In the genomic region with DNA sequence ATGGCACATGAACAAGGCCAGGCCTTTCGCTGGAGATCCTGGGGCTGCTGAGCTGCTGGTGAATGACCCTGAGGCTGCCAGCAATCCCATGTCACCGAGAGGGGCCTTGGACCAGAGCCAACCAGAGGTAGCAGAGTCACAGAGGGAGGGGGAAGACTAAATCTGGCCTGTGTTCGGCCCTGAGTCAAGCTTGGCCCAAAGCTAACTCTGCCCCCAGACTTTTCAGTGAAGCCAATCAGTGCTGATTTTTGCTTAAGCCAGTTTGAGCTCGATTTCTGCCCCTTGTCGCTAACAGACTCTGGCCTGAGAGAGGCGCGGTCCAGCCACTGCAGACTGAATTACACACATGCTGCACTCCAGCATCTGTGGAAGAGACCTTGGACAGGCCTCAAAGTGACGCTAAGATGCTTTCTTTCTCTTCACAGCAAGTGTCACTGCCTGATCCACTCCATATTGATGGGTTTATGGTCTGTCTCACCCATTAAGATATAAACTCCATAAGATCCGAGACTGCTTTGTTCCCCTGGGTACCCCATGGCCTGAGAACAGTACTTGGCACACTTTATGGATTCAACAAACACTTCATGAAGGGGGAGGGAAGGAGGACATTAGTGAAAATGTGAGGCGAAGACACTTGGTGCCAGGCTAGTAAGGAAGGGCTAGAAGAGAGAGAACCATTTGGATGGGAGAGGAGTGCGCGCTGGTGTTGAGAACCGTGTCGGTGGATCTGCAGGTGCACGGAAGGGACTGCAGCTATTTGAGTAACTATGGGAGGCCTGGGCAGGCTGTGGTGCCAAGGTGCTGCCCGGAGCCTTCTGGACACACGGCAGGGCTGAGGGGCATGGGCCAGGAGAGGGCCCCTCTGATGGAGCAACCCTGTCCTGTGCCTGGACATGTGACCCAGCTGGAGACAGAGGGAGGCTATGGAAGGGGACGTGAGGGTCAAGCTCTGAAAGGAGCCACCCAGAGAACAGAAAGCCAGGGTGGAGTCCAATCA, we compare ENCODE assay signal across 1 cellular context.
A peak's percentile ranks its signal among the peaks of the same experiment; 100 is the strongest.
TF ChIP-seq lines count a peak whose summit lies in the region.

No MANE protein-coding gene starts in this region.

TF ChIP-seq in HepG2, 621 proteins besides CTCF, POLR2A, EP300 and RAD21 (continued from another document):
- TF ChIP-seq, protein P1, sequence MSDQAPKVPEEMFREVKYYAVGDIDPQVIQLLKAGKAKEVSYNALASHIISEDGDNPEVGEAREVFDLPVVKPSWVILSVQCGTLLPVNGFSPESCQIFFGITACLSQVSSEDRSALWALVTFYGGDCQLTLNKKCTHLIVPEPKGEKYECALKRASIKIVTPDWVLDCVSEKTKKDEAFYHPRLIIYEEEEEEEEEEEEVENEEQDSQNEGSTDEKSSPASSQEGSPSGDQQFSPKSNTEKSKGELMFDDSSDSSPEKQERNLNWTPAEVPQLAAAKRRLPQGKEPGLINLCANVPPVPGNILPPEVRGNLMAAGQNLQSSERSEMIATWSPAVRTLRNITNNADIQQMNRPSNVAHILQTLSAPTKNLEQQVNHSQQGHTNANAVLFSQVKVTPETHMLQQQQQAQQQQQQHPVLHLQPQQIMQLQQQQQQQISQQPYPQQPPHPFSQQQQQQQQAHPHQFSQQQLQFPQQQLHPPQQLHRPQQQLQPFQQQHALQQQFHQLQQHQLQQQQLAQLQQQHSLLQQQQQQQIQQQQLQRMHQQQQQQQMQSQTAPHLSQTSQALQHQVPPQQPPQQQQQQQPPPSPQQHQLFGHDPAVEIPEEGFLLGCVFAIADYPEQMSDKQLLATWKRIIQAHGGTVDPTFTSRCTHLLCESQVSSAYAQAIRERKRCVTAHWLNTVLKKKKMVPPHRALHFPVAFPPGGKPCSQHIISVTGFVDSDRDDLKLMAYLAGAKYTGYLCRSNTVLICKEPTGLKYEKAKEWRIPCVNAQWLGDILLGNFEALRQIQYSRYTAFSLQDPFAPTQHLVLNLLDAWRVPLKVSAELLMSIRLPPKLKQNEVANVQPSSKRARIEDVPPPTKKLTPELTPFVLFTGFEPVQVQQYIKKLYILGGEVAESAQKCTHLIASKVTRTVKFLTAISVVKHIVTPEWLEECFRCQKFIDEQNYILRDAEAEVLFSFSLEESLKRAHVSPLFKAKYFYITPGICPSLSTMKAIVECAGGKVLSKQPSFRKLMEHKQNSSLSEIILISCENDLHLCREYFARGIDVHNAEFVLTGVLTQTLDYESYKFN (CRISPR knock-in tag; conservative IDR thresholded peaks at IDR 0.05) = no peak; the same call in 1 of the 2 replicates
- TF ChIP-seq, protein P2, sequence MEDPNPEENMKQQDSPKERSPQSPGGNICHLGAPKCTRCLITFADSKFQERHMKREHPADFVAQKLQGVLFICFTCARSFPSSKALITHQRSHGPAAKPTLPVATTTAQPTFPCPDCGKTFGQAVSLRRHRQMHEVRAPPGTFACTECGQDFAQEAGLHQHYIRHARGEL (CRISPR knock-in tag; IDR thresholded peaks at IDR 0.05) = no peak
- no peak for TF ChIP-seq ZNF816 (CRISPR knock-in tag; IDR thresholded peaks at IDR 0.05; ENCODE audit: borderline replicate concordance)
- no peak for TF ChIP-seq ZNF235 (CRISPR knock-in tag; IDR thresholded peaks at IDR 0.05; ENCODE audit: borderline replicate concordance)
- peak; percentile 9; the same call in 1 of the 2 replicates for TF ChIP-seq AKAP8 (CRISPR knock-in tag; IDR thresholded peaks at IDR 0.05)
- TF ChIP-seq ZNF230 (CRISPR knock-in tag; IDR thresholded peaks at IDR 0.05) = no peak
- TF ChIP-seq ZNF557 (CRISPR knock-in tag; IDR thresholded peaks at IDR 0.05) = no peak
- no peak for TF ChIP-seq ZNF468 (CRISPR knock-in tag; IDR thresholded peaks at IDR 0.05)
- TF ChIP-seq, protein P3, sequence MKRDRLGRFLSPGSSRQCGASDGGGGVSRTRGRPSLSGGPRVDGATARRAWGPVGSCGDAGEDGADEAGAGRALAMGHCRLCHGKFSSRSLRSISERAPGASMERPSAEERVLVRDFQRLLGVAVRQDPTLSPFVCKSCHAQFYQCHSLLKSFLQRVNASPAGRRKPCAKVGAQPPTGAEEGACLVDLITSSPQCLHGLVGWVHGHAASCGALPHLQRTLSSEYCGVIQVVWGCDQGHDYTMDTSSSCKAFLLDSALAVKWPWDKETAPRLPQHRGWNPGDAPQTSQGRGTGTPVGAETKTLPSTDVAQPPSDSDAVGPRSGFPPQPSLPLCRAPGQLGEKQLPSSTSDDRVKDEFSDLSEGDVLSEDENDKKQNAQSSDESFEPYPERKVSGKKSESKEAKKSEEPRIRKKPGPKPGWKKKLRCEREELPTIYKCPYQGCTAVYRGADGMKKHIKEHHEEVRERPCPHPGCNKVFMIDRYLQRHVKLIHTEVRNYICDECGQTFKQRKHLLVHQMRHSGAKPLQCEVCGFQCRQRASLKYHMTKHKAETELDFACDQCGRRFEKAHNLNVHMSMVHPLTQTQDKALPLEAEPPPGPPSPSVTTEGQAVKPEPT (CRISPR knock-in tag; IDR thresholded peaks at IDR 0.05; ENCODE audit: low read depth) = no peak
- no peak for TF ChIP-seq SNAI1 (CRISPR knock-in tag; IDR thresholded peaks at IDR 0.05; ENCODE audit: borderline replicate concordance)
- no peak for TF ChIP-seq FOXA3 (CRISPR knock-in tag; IDR thresholded peaks at IDR 0.05)
- TF ChIP-seq HNRNPK (IDR thresholded peaks at IDR 0.05; ENCODE audit: low read depth, low read length, poor library complexity, severe bottlenecking) = no peak
- TF ChIP-seq NFE2 (CRISPR knock-in tag; IDR thresholded peaks at IDR 0.05) = no peak
- TF ChIP-seq, protein P4, sequence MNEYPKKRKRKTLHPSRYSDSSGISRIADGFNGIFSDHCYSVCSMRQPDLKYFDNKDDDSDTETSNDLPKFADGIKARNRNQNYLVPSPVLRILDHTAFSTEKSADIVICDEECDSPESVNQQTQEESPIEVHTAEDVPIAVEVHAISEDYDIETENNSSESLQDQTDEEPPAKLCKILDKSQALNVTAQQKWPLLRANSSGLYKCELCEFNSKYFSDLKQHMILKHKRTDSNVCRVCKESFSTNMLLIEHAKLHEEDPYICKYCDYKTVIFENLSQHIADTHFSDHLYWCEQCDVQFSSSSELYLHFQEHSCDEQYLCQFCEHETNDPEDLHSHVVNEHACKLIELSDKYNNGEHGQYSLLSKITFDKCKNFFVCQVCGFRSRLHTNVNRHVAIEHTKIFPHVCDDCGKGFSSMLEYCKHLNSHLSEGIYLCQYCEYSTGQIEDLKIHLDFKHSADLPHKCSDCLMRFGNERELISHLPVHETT (CRISPR knock-in tag; conservative IDR thresholded peaks at IDR 0.05) = no peak
- TF ChIP-seq GATAD2A (CRISPR knock-in tag; IDR thresholded peaks at IDR 0.05) = peak; percentile 42
- TF ChIP-seq, protein P5, sequence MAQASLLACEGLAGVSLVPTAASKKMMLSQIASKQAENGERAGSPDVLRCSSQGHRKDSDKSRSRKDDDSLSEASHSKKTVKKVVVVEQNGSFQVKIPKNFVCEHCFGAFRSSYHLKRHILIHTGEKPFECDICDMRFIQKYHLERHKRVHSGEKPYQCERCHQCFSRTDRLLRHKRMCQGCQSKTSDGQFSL (CRISPR knock-in tag; IDR thresholded peaks at IDR 0.05) = no peak
- no peak for TF ChIP-seq SIN3A (IDR thresholded peaks at IDR 0.05; ENCODE audit: borderline replicate concordance, low read depth, low read length)
- peak; percentile 17; the same call in 1 of the 2 replicates for TF ChIP-seq ZNF331 (CRISPR knock-in tag; IDR thresholded peaks at IDR 0.05)
- TF ChIP-seq PAWR (CRISPR knock-in tag; IDR thresholded peaks at IDR 0.05; ENCODE audit: borderline replicate concordance) = no peak
- TF ChIP-seq, protein P6, sequence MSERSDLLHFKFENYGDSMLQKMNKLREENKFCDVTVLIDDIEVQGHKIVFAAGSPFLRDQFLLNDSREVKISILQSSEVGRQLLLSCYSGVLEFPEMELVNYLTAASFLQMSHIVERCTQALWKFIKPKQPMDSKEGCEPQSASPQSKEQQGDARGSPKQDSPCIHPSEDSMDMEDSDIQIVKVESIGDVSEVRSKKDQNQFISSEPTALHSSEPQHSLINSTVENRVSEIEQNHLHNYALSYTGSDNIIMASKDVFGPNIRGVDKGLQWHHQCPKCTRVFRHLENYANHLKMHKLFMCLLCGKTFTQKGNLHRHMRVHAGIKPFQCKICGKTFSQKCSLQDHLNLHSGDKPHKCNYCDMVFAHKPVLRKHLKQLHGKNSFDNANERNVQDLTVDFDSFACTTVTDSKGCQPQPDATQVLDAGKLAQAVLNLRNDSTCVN (CRISPR knock-in tag; IDR thresholded peaks at IDR 0.05; ENCODE audit: borderline replicate concordance) = no peak
- no peak for TF ChIP-seq TBP (CRISPR knock-in tag; IDR thresholded peaks at IDR 0.05)
- no peak for TF ChIP-seq GZF1 (CRISPR knock-in tag; IDR thresholded peaks at IDR 0.05)
- no peak for TF ChIP-seq MEF2D (CRISPR knock-in tag; IDR thresholded peaks at IDR 0.05)
- TF ChIP-seq ZBTB20 (CRISPR knock-in tag; IDR thresholded peaks at IDR 0.05; ENCODE audit: borderline replicate concordance, low read depth) = 0 out of 2 replicates have a peak, but pooled peaks have one; percentile 18
- TF ChIP-seq POLR2AphosphoS5 (IDR thresholded peaks at IDR 0.05; ENCODE audit: low read depth, low read length) = no peak
- TF ChIP-seq YEATS4 (CRISPR knock-in tag; IDR thresholded peaks at IDR 0.05; ENCODE audit: borderline replicate concordance) = peak; percentile 28; the same call in 1 of the 2 replicates
- no peak for TF ChIP-seq ZFP41 (CRISPR knock-in tag; IDR thresholded peaks at IDR 0.05; ENCODE audit: borderline replicate concordance)
- TF ChIP-seq NR2C2 (CRISPR knock-in tag; IDR thresholded peaks at IDR 0.05; ENCODE audit: borderline replicate concordance) = 0 out of 2 replicates have a peak, but pooled peaks have one; percentile 18
- TF ChIP-seq, protein P7, sequence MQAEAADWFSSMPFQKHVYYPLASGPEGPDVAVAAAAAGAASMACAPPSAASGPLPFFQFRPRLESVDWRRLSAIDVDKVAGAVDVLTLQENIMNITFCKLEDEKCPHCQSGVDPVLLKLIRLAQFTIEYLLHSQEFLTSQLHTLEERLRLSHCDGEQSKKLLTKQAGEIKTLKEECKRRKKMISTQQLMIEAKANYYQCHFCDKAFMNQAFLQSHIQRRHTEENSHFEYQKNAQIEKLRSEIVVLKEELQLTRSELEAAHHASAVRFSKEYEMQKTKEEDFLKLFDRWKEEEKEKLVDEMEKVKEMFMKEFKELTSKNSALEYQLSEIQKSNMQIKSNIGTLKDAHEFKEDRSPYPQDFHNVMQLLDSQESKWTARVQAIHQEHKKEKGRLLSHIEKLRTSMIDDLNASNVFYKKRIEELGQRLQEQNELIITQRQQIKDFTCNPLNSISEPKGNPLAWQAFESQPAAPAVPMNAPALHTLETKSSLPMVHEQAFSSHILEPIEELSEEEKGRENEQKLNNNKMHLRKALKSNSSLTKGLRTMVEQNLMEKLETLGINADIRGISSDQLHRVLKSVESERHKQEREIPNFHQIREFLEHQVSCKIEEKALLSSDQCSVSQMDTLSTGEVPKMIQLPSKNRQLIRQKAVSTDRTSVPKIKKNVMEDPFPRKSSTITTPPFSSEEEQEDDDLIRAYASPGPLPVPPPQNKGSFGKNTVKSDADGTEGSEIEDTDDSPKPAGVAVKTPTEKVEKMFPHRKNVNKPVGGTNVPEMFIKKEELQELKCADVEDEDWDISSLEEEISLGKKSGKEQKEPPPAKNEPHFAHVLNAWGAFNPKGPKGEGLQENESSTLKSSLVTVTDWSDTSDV (CRISPR knock-in tag; IDR thresholded peaks at IDR 0.05) = no peak
- TF ChIP-seq MZF1 (CRISPR knock-in tag; IDR thresholded peaks at IDR 0.05; ENCODE audit: borderline replicate concordance) = no peak
- TF ChIP-seq IRX3 (CRISPR knock-in tag; IDR thresholded peaks at IDR 0.05; ENCODE audit: borderline replicate concordance, low read depth) = no peak
- 0 out of 2 replicates have a peak, but pooled peaks have one; percentile 22 for TF ChIP-seq HDAC1 (CRISPR knock-in tag; IDR thresholded peaks at IDR 0.05)
- TF ChIP-seq ZMAT3 (CRISPR knock-in tag; conservative IDR thresholded peaks at IDR 0.05) = 0 out of 2 replicates have a peak, but pooled peaks have one; percentile 47
- TF ChIP-seq, protein P8, sequence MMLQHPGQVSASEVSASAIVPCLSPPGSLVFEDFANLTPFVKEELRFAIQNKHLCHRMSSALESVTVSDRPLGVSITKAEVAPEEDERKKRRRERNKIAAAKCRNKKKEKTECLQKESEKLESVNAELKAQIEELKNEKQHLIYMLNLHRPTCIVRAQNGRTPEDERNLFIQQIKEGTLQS (CRISPR knock-in tag; IDR thresholded peaks at IDR 0.05) = no peak
- no peak for TF ChIP-seq SMC3 (IDR thresholded peaks at IDR 0.05; ENCODE audit: low read length)
- TF ChIP-seq KDM6A (CRISPR knock-in tag; IDR thresholded peaks at IDR 0.05; ENCODE audit: low read depth) = no peak
- peak; percentile 61; the same call in 1 of the 2 replicates for TF ChIP-seq ZFY (CRISPR knock-in tag; IDR thresholded peaks at IDR 0.05)
- no peak for TF ChIP-seq STAG1 (CRISPR knock-in tag; IDR thresholded peaks at IDR 0.05)
- no peak for TF ChIP-seq ZNF570 (CRISPR knock-in tag; IDR thresholded peaks at IDR 0.05; ENCODE audit: borderline replicate concordance)
- no peak for TF ChIP-seq ZNF460 (CRISPR knock-in tag; IDR thresholded peaks at IDR 0.05; ENCODE audit: borderline replicate concordance)
- TF ChIP-seq, protein P9, sequence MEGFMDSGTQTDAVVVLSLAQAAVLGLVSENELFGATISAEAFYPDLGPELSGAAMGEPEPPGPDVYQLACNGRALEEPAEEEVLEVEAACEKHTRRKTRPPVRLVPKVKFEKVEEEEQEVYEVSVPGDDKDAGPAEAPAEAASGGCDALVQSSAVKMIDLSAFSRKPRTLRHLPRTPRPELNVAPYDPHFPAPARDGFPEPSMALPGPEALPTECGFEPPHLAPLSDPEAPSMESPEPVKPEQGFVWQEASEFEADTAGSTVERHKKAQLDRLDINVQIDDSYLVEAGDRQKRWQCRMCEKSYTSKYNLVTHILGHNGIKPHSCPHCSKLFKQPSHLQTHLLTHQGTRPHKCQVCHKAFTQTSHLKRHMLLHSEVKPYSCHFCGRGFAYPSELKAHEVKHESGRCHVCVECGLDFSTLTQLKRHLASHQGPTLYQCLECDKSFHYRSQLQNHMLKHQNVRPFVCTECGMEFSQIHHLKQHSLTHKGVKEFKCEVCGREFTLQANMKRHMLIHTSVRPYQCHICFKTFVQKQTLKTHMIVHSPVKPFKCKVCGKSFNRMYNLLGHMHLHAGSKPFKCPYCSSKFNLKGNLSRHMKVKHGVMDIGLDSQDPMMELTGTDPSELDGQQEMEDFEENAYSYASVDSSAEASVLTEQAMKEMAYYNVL (CRISPR knock-in tag; IDR thresholded peaks at IDR 0.05; ENCODE audit: borderline replicate concordance) = no peak
- no peak for TF ChIP-seq PCBP1 (IDR thresholded peaks at IDR 0.05; ENCODE audit: borderline replicate concordance, low read depth, low read length)
- TF ChIP-seq, protein P10, sequence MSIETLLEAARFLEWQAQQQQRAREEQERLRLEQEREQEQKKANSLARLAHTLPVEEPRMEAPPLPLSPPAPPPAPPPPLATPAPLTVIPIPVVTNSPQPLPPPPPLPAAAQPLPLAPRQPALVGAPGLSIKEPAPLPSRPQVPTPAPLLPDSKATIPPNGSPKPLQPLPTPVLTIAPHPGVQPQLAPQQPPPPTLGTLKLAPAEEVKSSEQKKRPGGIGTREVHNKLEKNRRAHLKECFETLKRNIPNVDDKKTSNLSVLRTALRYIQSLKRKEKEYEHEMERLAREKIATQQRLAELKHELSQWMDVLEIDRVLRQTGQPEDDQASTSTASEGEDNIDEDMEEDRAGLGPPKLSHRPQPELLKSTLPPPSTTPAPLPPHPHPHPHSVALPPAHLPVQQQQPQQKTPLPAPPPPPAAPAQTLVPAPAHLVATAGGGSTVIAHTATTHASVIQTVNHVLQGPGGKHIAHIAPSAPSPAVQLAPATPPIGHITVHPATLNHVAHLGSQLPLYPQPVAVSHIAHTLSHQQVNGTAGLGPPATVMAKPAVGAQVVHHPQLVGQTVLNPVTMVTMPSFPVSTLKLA (IDR thresholded peaks at IDR 0.05) = no peak
